ENCODE assay signal across 12 cellular contexts in the genomic region with DNA sequence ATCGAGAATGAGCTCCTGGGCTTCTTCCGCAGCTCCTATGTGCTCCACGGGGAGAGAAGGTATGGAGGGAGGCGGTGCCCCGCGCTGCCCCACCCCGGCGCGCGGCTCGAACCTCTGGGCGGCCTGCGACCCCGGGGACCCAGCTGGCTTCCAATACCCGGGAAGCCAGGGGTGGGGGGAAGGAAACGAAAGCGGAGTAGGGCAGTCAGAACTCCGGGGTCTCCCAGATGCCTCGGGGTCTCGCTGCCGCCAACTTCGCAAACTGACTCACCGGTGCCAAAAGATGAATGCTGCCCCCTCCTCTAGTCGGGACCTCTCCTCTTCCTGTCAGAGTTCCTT. TPM values are rescaled to one million over a fixed set of nuclear protein-coding genes. Genes with fewer than 3 reads are reported as not detected.
A peak's percentile ranks its signal among the peaks of the same experiment; 100 is the strongest.
DNase-seq lines count a peak whose midpoint lies in the region; ATAC-seq, FAIRE-seq and TF ChIP-seq lines count a peak whose summit lies in the region.
"Had no signal": no experiment of that assay in that cellular context is flagged by ENCODE, and none has a peak within 500 bp of the region (broad histone marks: within the 10 kb centered on the region; RNA-seq: fewer than 3 reads in every experiment).

No MANE protein-coding gene starts in this region.

- no peak for TF ChIP-seq CTCF in astrocyte of the spinal cord (IDR thresholded peaks at IDR 0.05; ENCODE audit: low read depth, low read length)

- H3K9ac ChIP-seq in skeletal muscle satellite cell (ENCODE audit: low read depth, low read length): peak overlapping the region; percentile 64

- H3K27me3 ChIP-seq in H7 (ENCODE audit: control insufficient read depth, insufficient read depth, low read length) (peaks cover 36% of the 10 kb centered on the region), skeletal muscle satellite cell (ENCODE audit: control insufficient read depth, insufficient read depth, low read length) (peaks cover 23% of the 10 kb centered on the region)

- no peaks in the 10 kb centered on the region for H3K36me3 ChIP-seq in H7 (replicated peaks; ENCODE audit: control insufficient read depth, insufficient read depth, low read length)
- H3K36me3 ChIP-seq in skeletal muscle satellite cell (ENCODE audit: insufficient read depth, low read length): no peaks in the 10 kb centered on the region

- ATAC-seq in GM18517 (IDR thresholded peaks at IDR 0.05; ENCODE audit: unreplicated experiment): no peak

- H3K9me3 Mint-ChIP-seq in T-helper 2 cell treated with Interferon-gamma antibody and Interleukin-4, amounts not matched to agents 5 μg/mL and 100 μg/mL, for 36 hours: no peaks in the 10 kb centered on the region
- H3K9me3 Mint-ChIP-seq: activated naive CD4-positive, alpha-beta T cell treated with anti-CD3 and anti-CD28 coated beads, Interleukin-2, amount 50 U/mL, for 24 hours had no signal

- H3K36me3 Mint-ChIP-seq in T-helper 2 cell treated with Interferon-gamma antibody and Interleukin-4, amounts not matched to agents 5 μg/mL and 100 μg/mL, for 36 hours (ENCODE audit: low read depth): no peaks in the 10 kb centered on the region
- H3K36me3 Mint-ChIP-seq: activated naive CD4-positive, alpha-beta T cell treated with anti-CD3 and anti-CD28 coated beads, Interleukin-2, amount 50 U/mL, for 24 hours had no signal

- H3K4me1 Mint-ChIP-seq in T-helper 2 cell treated with Interferon-gamma antibody and Interleukin-4, amounts not matched to agents 5 μg/mL and 100 μg/mL, for 36 hours (ENCODE audit: low read depth): no peaks in the 10 kb centered on the region
- H3K4me1 Mint-ChIP-seq: activated naive CD4-positive, alpha-beta T cell treated with anti-CD3 and anti-CD28 coated beads, Interleukin-2, amount 50 U/mL, for 24 hours had no signal

- DNase-seq in H7: no peak
- no peak for DNase-seq in astrocyte of the spinal cord (ENCODE audit: low read depth, low spot score)
- no peak for DNase-seq in stimulated activated CD4-positive, alpha-beta T cell treated with anti-CD3 and anti-CD28 coated beads, Interleukin-4, amount 100 ng/mL, for 1 hour
- DNase-seq in T-helper 2 cell treated with Interferon-gamma antibody and Interleukin-4, amounts not matched to agents 5 μg/mL and 100 μg/mL, for 36 hours (ENCODE audit: low spot score): no peak
- no peak for DNase-seq in GM19239 (ENCODE audit: insufficient read length, low spot score)
- DNase-seq: NCI-H2081 treated with DMSO at 0.1 percent for 48 hours; stimulated activated CD4-positive, alpha-beta T cell treated with anti-CD3 and anti-CD28 coated beads, Interleukin-4, amount 100 ng/mL, for 4 hours had no signal

- H3K27me3 Mint-ChIP-seq in T-helper 2 cell treated with Interferon-gamma antibody and Interleukin-4, amounts not matched to agents 5 μg/mL and 100 μg/mL, for 36 hours (ENCODE audit: low read depth): peaks cover 58% of the 10 kb centered on the region

- no peak overlapping the region for H3K27ac Mint-ChIP-seq in T-helper 2 cell treated with Interferon-gamma antibody and Interleukin-4, amounts not matched to agents 5 μg/mL and 100 μg/mL, for 36 hours
- H3K27ac Mint-ChIP-seq: activated naive CD4-positive, alpha-beta T cell treated with anti-CD3 and anti-CD28 coated beads, Interleukin-2, amount 50 U/mL, for 24 hours had no signal

- no peak overlapping the region for H3K4me3 Mint-ChIP-seq in T-helper 2 cell treated with Interferon-gamma antibody and Interleukin-4, amounts not matched to agents 5 μg/mL and 100 μg/mL, for 36 hours
- H3K4me3 Mint-ChIP-seq: activated naive CD4-positive, alpha-beta T cell treated with anti-CD3 and anti-CD28 coated beads, Interleukin-2, amount 50 U/mL, for 24 hours had no signal

- peak overlapping the region; percentile 73 for H3K4me3 ChIP-seq in H7 (ENCODE audit: insufficient read depth, low read depth, low read length)
- H3K4me3 ChIP-seq in astrocyte of the spinal cord (ENCODE audit: low read depth, low read length): peak overlapping the region; percentile 80
- H3K4me3 ChIP-seq in iPS-18c (ENCODE audit: insufficient read depth, low read depth, low read length): peak overlapping the region; percentile 79
- H3K4me3 ChIP-seq in skeletal muscle satellite cell (ENCODE audit: low read length): peak overlapping the region; percentile 87

- in situ Hi-C loops in astrocyte of the spinal cord (cut with HindIII; ENCODE audit: low sequenced_read_pairs): no loop called here

- FAIRE-seq in GM19239 (lab: Jason Lieb, UNC): no peak
- FAIRE-seq: G401.6 had no signal

- H3K4me2 ChIP-seq in skeletal muscle satellite cell (ENCODE audit: low read length): peak overlapping the region; percentile 94

- no peaks in the 10 kb centered on the region for H3K9me3 ChIP-seq in iPS-18c (ENCODE audit: control insufficient read depth, insufficient read depth, low read length)
- no peaks in the 10 kb centered on the region for H3K9me3 ChIP-seq in skeletal muscle satellite cell (replicated peaks; ENCODE audit: low read length)

- peaks cover 21% of the 10 kb centered on the region for H3K4me1 ChIP-seq in skeletal muscle satellite cell (ENCODE audit: control insufficient read depth, insufficient read depth, low read length)

RNA-seq across cellular contexts. Expression of gene TRHDE, which starts 1.3 kb away (rescaled TPM):
- total RNA-seq in H7 (2014; rRNA removed; shearing (Covaris generic)): 0.70 and 3.5 TPM in 2 replicates
- total RNA-seq in skeletal muscle satellite cell (2012; rRNA removed): 0.25 TPM in 1 of 2 replicates, not detected in the other
